9 cellular contexts compared by ENCODE assay signal in genomic region chr12:82650627-82651337, GRCh38. TPM values are rescaled to one million over a fixed set of nuclear protein-coding genes. Genes with fewer than 3 reads are reported as not detected.
A peak's percentile ranks its signal among the peaks of the same experiment; 100 is the strongest.
DNase-seq lines count a peak whose midpoint lies in the region; ATAC-seq, FAIRE-seq and TF ChIP-seq lines count a peak whose summit lies in the region.
"Had no signal": no experiment of that assay in that cellular context is flagged by ENCODE, and none has a peak within 500 bp of the region (broad histone marks: within the 10 kb centered on the region; RNA-seq: fewer than 3 reads in every experiment).

No MANE protein-coding gene starts in this region.

- POLR2A ChIA-PET in A549 (lab: Yijun Ruan, JAX): no interaction called here

- no peaks in the 10 kb centered on the region for H3K9me3 ChIP-seq in A549
- H3K9me3 ChIP-seq in RWPE2 (ENCODE audit: severe bottlenecking): no peaks in the 10 kb centered on the region
- H3K9me3 ChIP-seq in BE2C: no peaks in the 10 kb centered on the region
- H3K9me3 ChIP-seq: adrenal gland had no signal

- H3K4me1 ChIP-seq in A549 (peaks cover 24% of the 10 kb centered on the region), RWPE2 (ENCODE audit: insufficient read depth, poor library complexity, severe bottlenecking) (peaks cover 24% of the 10 kb centered on the region), BE2C (no peaks in the 10 kb centered on the region)
- H3K4me1 ChIP-seq: adrenal gland had no signal

- H3K4me3 ChIP-seq in A549: no peak overlapping the region
- no peak overlapping the region for H3K4me3 ChIP-seq in RWPE2 (ENCODE audit: severe bottlenecking)
- no peak overlapping the region for H3K4me3 ChIP-seq in BE2C (ENCODE audit: low read depth, low read length)
- H3K4me3 ChIP-seq: adrenal gland had no signal

- peak in 1 of 2 experiments; percentile 41; a peak in 1 of 5 replicates for TF ChIP-seq EP300 in A549 (IDR thresholded peaks at IDR 0.05)

- no peak for TF ChIP-seq POLR2A in A549 (IDR thresholded peaks at IDR 0.05; ENCODE audit: low read length)

- DNase-seq in A549 (ENCODE audit: low read depth in 1 of 2, low spot score in 1 of 2): peak; percentile 40 to 96
- DNase-seq in RWPE2 (ENCODE audit: low spot score): peak; percentile 79
- peak; percentile 12 for DNase-seq in iPS-NIHi11 (ENCODE audit: low spot score)
- DNase-seq in hepatic stellate cell (ENCODE audit: low spot score): no peak
- no peak for DNase-seq in BE2C
- no peak for DNase-seq in sciatic nerve (ENCODE audit: low spot score)

- peak; percentile 77 for FAIRE-seq in A549 (lab: Jason Lieb, UNC)

- 8% methylated on average over 3 of the region's 3 CpGs for WGBS in A549 (ENCODE audit: missing lambda C conversion rate)

- ATAC-seq in A549 (peak; percentile 98 to 99), GM18868 (IDR thresholded peaks at IDR 0.05; ENCODE audit: unreplicated experiment) (peak; percentile 94), HG02981 (IDR thresholded peaks at IDR 0.05; ENCODE audit: unreplicated experiment) (peak; percentile 92), RWPE2 (ENCODE audit: low read depth) (peak; percentile 88), sciatic nerve (no peak)

- H3K36me3 ChIP-seq in RWPE2 (ENCODE audit: low read depth): no peaks in the 10 kb centered on the region
- no peaks in the 10 kb centered on the region for H3K36me3 ChIP-seq in BE2C
- H3K36me3 ChIP-seq: adrenal gland had no signal

- intact Hi-C loops in sciatic nerve (cut with DNase I): no loop called here

- no peak for TF ChIP-seq CTCF in A549 (IDR thresholded peaks at IDR 0.05)
- no peak for TF ChIP-seq CTCF in RWPE2 (IDR thresholded peaks at IDR 0.05; ENCODE audit: poor library complexity, severe bottlenecking)
- no peak for TF ChIP-seq CTCF in BE2C (IDR thresholded peaks at IDR 0.05; ENCODE audit: low read depth, low read length)

- TF ChIP-seq RAD21 in A549 (conservative IDR thresholded peaks at IDR 0.05 in 1 of 2, IDR thresholded peaks at IDR 0.05 in 1 of 2): no peak

- peak overlapping the region; percentile 75 for H3K4me2 ChIP-seq in A549

- CTCF ChIA-PET in A549 (lab: Yijun Ruan, JAX): interaction anchor here (2.5 kb wide), 1 partner anchor 35 kb away, joined by 11 read pairs; the partner anchor contains the start of gene TMTC2

- peak overlapping the region; percentile 75 to 77 for H3K27ac ChIP-seq in A549
- peak overlapping the region; percentile 85 for H3K27ac ChIP-seq in RWPE2 (ENCODE audit: poor library complexity, severe bottlenecking)
- H3K27ac ChIP-seq: adrenal gland had no signal

- H3K27me3 ChIP-seq in RWPE2 (ENCODE audit: insufficient read depth, poor library complexity, severe bottlenecking) (no peaks in the 10 kb centered on the region), BE2C (no peaks in the 10 kb centered on the region)
- H3K27me3 ChIP-seq: adrenal gland had no signal

TF ChIP-seq in A549, 52 proteins besides CTCF, POLR2A, EP300 and RAD21:
- peak; percentile 56 for TF ChIP-seq MAX (IDR thresholded peaks at IDR 0.05)
- no peak for TF ChIP-seq RFX5 (IDR thresholded peaks at IDR 0.05)
- TF ChIP-seq JUNB (IDR thresholded peaks at IDR 0.05): peak; percentile 68
- peak; percentile 69 for TF ChIP-seq FOSL2 (IDR thresholded peaks at IDR 0.05)
- TF ChIP-seq FOSL2 (CRISPR knock-in tag; IDR thresholded peaks at IDR 0.05): peak; percentile 95
- no peak for TF ChIP-seq ZNF302 (CRISPR knock-in tag; IDR thresholded peaks at IDR 0.05)
- TF ChIP-seq PBX3 (IDR thresholded peaks at IDR 0.05): peak; percentile 81
- TF ChIP-seq HEYL (CRISPR knock-in tag; IDR thresholded peaks at IDR 0.05): no peak
- TF ChIP-seq JUN (IDR thresholded peaks at IDR 0.05): peak in 1 of 2 experiments; percentile 43; a peak in 2 of 5 replicates

RNA-seq across cellular contexts. Expression of gene TMTC2, which starts 35.9 kb away (rescaled TPM):
- 5.3 and 6.7 TPM in 2 replicates for polyA plus RNA-seq in A549 (2011; rRNA removed)
- 0.69 and 0.70 TPM in 2 replicates for polyA plus RNA-seq in A549 (2012; cell fraction: cytosol; rRNA removed)
- polyA plus RNA-seq in A549 (2012; cell fraction: nucleus; rRNA removed): 1.2 and 1.8 TPM in 2 replicates
- 1.4 to 1.8 TPM (median 1.8 TPM) in 3 replicates for polyA plus RNA-seq in A549 (2017; fragmentation: RNase III; extraction: RNeasy Plus Mini Kit Qiagen cat#74134 plus additional on column Dnase treatment)
- polyA minus RNA-seq in A549 (2011; rRNA and poly(A)+ RNA removed): 9.3 and 13.3 TPM in 2 replicates
- 5.9 TPM for polyA plus RNA-seq in BE2C (2012; ENCODE audit: insufficient read depth, insufficient read length, low read depth)
- total RNA-seq in sciatic nerve: 25.5 TPM

Comparison
In these comparisons a context has a peak if more than half of its experiments do, and no peak if none do; other contexts are left out.
1. DNase-seq: peak in A549 (2 of 2), RWPE2 (single experiment) and iPS-NIHi11 (single experiment); none in hepatic stellate cell (single experiment), BE2C (single experiment) and sciatic nerve (single experiment).